In the genomic region with DNA sequence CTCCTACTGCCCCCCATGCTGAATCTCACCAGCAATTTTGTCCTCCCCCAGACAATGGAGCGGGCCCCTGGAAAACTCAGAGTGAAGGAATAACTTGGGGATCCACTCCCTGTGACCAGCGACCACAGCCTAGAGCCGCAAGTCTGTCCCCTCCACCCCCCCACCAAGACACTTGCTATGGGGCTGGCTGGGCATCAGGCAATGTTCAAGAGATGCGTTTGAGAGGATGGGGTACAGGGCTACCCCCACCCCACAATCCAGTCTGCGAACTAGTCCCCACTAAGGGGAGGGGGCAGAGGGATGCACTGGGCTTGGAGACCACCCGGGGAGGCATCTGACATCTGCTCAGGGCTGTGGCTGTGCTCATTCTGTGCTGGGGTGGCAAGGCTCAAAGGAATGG, we compare ENCODE assay signal across 27 cellular contexts. TPM values are rescaled to one million over a fixed set of nuclear protein-coding genes. Genes with fewer than 3 reads are reported as not detected.
DNase-seq lines count a peak whose midpoint lies in the region; ATAC-seq, FAIRE-seq and TF ChIP-seq lines count a peak whose summit lies in the region.
"Had no signal": no experiment of that assay in that cellular context is flagged by ENCODE, and none has a peak within 500 bp of the region (broad histone marks: within the 10 kb centered on the region; RNA-seq: fewer than 3 reads in every experiment).

No MANE protein-coding gene starts in this region.

- H3K4ac ChIP-seq in H9 (ENCODE audit: low read depth, low read length): no peak overlapping the region

- H3K79me2 ChIP-seq in H9 (ENCODE audit: insufficient read depth, low read length): no peaks in the 10 kb centered on the region

- in situ Hi-C loops in GM13977 (cut with MboI; ENCODE audit: low pct_unique_long_range_greater_than_20kb, low sequenced_read_pairs, unreplicated experiment): no loop called here

- no peak overlapping the region for H2BK12ac ChIP-seq in H9 (ENCODE audit: insufficient read length, low read depth, low read length)

- H2BK120ac ChIP-seq in H9 (ENCODE audit: low read depth, low read length, poor library complexity, severe bottlenecking): no peak overlapping the region

- no peak overlapping the region for H4K91ac ChIP-seq in H9 (ENCODE audit: insufficient read length, low read depth, low read length)

- peaks cover 8 to 14% of the 10 kb centered on the region in 2 experiments for H3K4me1 Mint-ChIP-seq in H9
- H3K4me1 Mint-ChIP-seq: activated naive CD8-positive, alpha-beta T cell treated with anti-CD3 and anti-CD28 coated beads for 36 hours had no signal

- H3K4me3 ChIP-seq in bronchial epithelial cell (ENCODE audit: low read depth, low read length): no peak overlapping the region
- H3K4me3 ChIP-seq in lower lobe of right lung: no peak overlapping the region
- H3K4me3 ChIP-seq in thyroid gland (replicated peaks in 1 of 3): no peak overlapping the region
- H3K4me3 ChIP-seq: BLaER1 treated with 17β-estradiol and CSF1 and Interleukin-3, amounts not matched to agents 10 nM and 100 nM; gastrocnemius medialis; sigmoid colon; SJSA1; transverse colon had no signal

- intact Hi-C loops in lower lobe of right lung (cut with DNase I): no loop called here
- intact Hi-C loops in thyroid gland (cut with DNase I): no loop called here

- H3K36me3 Mint-ChIP-seq in H9 (ENCODE audit: insufficient read depth in 1 of 3, low read depth in 3 of 3): peaks cover 0 to 10% (median 5%) of the 10 kb centered on the region in 3 experiments; a peak in 2 of 7 replicates
- H3K36me3 Mint-ChIP-seq: activated naive CD8-positive, alpha-beta T cell treated with anti-CD3 and anti-CD28 coated beads for 36 hours; T-cell had no signal

- no peak overlapping the region for H3K9ac ChIP-seq in H9 (ENCODE audit: extremely low read depth, insufficient read length, low read length)
- H3K9ac ChIP-seq: BLaER1 treated with 17β-estradiol and CSF1 and Interleukin-3, amounts not matched to agents 10 nM and 100 nM had no signal

- no peaks in the 10 kb centered on the region for H3K9me3 Mint-ChIP-seq in H9
- H3K9me3 Mint-ChIP-seq: activated CD4-positive, alpha-beta memory T cell treated with anti-CD3 and anti-CD28 coated beads, Interleukin-2, amount 10 ng/mL, durations not matched to agents 7 days and 5 days; activated naive CD8-positive, alpha-beta T cell treated with anti-CD3 and anti-CD28 coated beads for 36 hours; stimulated activated naive CD8-positive, alpha-beta T cell treated with anti-CD3 and anti-CD28 coated beads, Interleukin-15, Interleukin-2, amounts not matched to agents 100 ng/mL and 50 ng/mL, for 24 hours; T-cell had no signal

- H2AK5ac ChIP-seq in H9 (ENCODE audit: insufficient read length, low read length): no peak overlapping the region

- H3T11ph ChIP-seq in H9 (ENCODE audit: low read length): no peak overlapping the region

- peaks cover 8% of the 10 kb centered on the region for H3K23me2 ChIP-seq in H9 (ENCODE audit: insufficient read length, low read depth, low read length, poor library complexity, severe bottlenecking)

- H3K27ac ChIP-seq in H9 (ENCODE audit: insufficient read length, low read depth, low read length) (no peak overlapping the region), lower lobe of right lung (peak overlapping the region; percentile 11), thyroid gland (peak overlapping the region; percentile 66 to 82 (median 73))
- H3K27ac ChIP-seq: BLaER1 treated with 17β-estradiol and CSF1 and Interleukin-3, amounts not matched to agents 10 nM and 100 nM; SJSA1; transverse colon had no signal

- H3K27me3 Mint-ChIP-seq in H9 (ENCODE audit: low read depth): 0 out of 2 replicates have a peak, but pooled peaks cover 2% of the 10 kb centered on the region

- WGBS in H9 (ENCODE audit: extremely low coverage, insufficient read length, low lambda C conversion rate): no CpG with 5 or more reads among the region's 6 CpGs
- WGBS in thyroid gland, 2 donors: 89 to 92% methylated on average over 6 of the region's 6 CpGs

- no peaks in the 10 kb centered on the region for H3K27me3 ChIP-seq in H9 (ENCODE audit: insufficient read depth, low read length)
- no peaks in the 10 kb centered on the region for H3K27me3 ChIP-seq in bronchial epithelial cell (ENCODE audit: control insufficient read depth, insufficient read depth, low read length)
- peaks cover 22% of the 10 kb centered on the region for H3K27me3 ChIP-seq in lower lobe of right lung (ENCODE audit: low read depth)
- H3K27me3 ChIP-seq in thyroid gland: no peaks in the 10 kb centered on the region

- no peak overlapping the region for H3K4me2 ChIP-seq in H9 (ENCODE audit: insufficient read depth, insufficient read length, low read length)
- H3K4me2 ChIP-seq: BLaER1 treated with 17β-estradiol and CSF1 and Interleukin-3, amounts not matched to agents 10 nM and 100 nM had no signal

- H3K23ac ChIP-seq in H9 (ENCODE audit: insufficient read length, low read depth, low read length): no peak overlapping the region

- FAIRE-seq in bronchial epithelial cell (lab: Jason Lieb, UNC): peak; percentile 64
- FAIRE-seq: astrocyte, HepG2, islet of Langerhans had no signal

- no peak overlapping the region for H2BK5ac ChIP-seq in H9 (ENCODE audit: insufficient read length, low read length)

- no peak overlapping the region for H4K8ac ChIP-seq in H9 (replicated peaks; ENCODE audit: insufficient read length, low read depth, low read length)

- no peaks in the 10 kb centered on the region for H4K20me1 ChIP-seq in H9 (ENCODE audit: control insufficient read depth, insufficient read depth, insufficient read length)

- ATAC-seq in lower lobe of right lung (no peak), HG03460 (IDR thresholded peaks at IDR 0.05; ENCODE audit: unreplicated experiment) (no peak), GM21528 (IDR thresholded peaks at IDR 0.05; ENCODE audit: low FRiP score, unreplicated experiment) (no peak)
- ATAC-seq: activated CD4-positive, CD25-positive, alpha-beta regulatory T cell treated with anti-CD3 and anti-CD28 coated beads, Interleukin-2, amount 50 U/mL, for 24 hours; HepG2; T-cell had no signal

- H2AFZ ChIP-seq in H9 (ENCODE audit: low read length): no peak overlapping the region

- peak overlapping the region; percentile 33 to 66; a peak in 2 of 5 replicates for H3K4me3 Mint-ChIP-seq in H9
- H3K4me3 Mint-ChIP-seq: activated CD4-positive, alpha-beta memory T cell treated with anti-CD3 and anti-CD28 coated beads, Interleukin-2, amount 10 ng/mL, durations not matched to agents 7 days and 5 days; activated naive CD8-positive, alpha-beta T cell treated with anti-CD3 and anti-CD28 coated beads for 36 hours; stimulated activated naive CD8-positive, alpha-beta T cell treated with anti-CD3 and anti-CD28 coated beads, Interleukin-15, Interleukin-2, amounts not matched to agents 100 ng/mL and 50 ng/mL, for 24 hours had no signal

- no peak overlapping the region for H3K14ac ChIP-seq in H9 (ENCODE audit: insufficient read depth, low read length)

- H2BK20ac ChIP-seq in H9 (ENCODE audit: low read depth, low read length, poor library complexity, severe bottlenecking): no peak overlapping the region

- H3K4me1 ChIP-seq in H9 (ENCODE audit: insufficient read depth, low read length) (no peaks in the 10 kb centered on the region; the same call in 1 of the 2 replicates), lower lobe of right lung (peaks cover 25% of the 10 kb centered on the region), thyroid gland (peaks cover 32% of the 10 kb centered on the region in 2 donors)
- H3K4me1 ChIP-seq: BLaER1 treated with 17β-estradiol and CSF1 and Interleukin-3, amounts not matched to agents 10 nM and 100 nM had no signal

- TF ChIP-seq POLR2A in thyroid gland (IDR thresholded peaks at IDR 0.05): no peak

- H3K79me1 ChIP-seq in H9 (ENCODE audit: insufficient read depth, low read depth, low read length, poor library complexity, severe bottlenecking): no peaks in the 10 kb centered on the region

- H3K9me3 ChIP-seq in H9 (ENCODE audit: control insufficient read depth, low read depth, low read length): no peaks in the 10 kb centered on the region
- no peaks in the 10 kb centered on the region for H3K9me3 ChIP-seq in lower lobe of right lung
- H3K9me3 ChIP-seq in thyroid gland: no peaks in the 10 kb centered on the region
- H3K9me3 ChIP-seq: BLaER1 treated with 17β-estradiol and CSF1 and Interleukin-3, amounts not matched to agents 10 nM and 100 nM; gastrocnemius medialis; sigmoid colon; SJSA1; transverse colon had no signal

- no peak overlapping the region; a peak in 2 of 7 replicates for H3K27ac Mint-ChIP-seq in H9
- H3K27ac Mint-ChIP-seq: activated CD4-positive, alpha-beta memory T cell treated with anti-CD3 and anti-CD28 coated beads, Interleukin-2, amount 10 ng/mL, durations not matched to agents 7 days and 5 days; activated naive CD8-positive, alpha-beta T cell treated with anti-CD3 and anti-CD28 coated beads for 36 hours; stimulated activated naive CD8-positive, alpha-beta T cell treated with anti-CD3 and anti-CD28 coated beads, Interleukin-15, Interleukin-2, amounts not matched to agents 100 ng/mL and 50 ng/mL, for 24 hours had no signal

- TF ChIP-seq CTCF in H9 (conservative IDR thresholded peaks at IDR 0.05) (no peak), bronchial epithelial cell (IDR thresholded peaks at IDR 0.05; ENCODE audit: insufficient read depth, low read length, severe bottlenecking) (no peak), lower lobe of right lung (IDR thresholded peaks at IDR 0.05) (no peak), thyroid gland (IDR thresholded peaks at IDR 0.05) (no peak), GM13977 (IDR thresholded peaks at IDR 0.05; ENCODE audit: extremely low read depth, insufficient read depth, missing control alignments) (no peak)

- no peak overlapping the region for H3K56ac ChIP-seq in H9 (ENCODE audit: insufficient read length, low read depth, low read length)

- DNase-seq in H9 (no peak), bronchial epithelial cell (ENCODE audit: low read depth) (no peak), lower lobe of right lung (no peak), thyroid gland (no peak), GM13977 (ENCODE audit: low spot score) (no peak)
- DNase-seq: activated CD4-positive, alpha-beta memory T cell treated with anti-CD3 and anti-CD28 coated beads, Interleukin-2, amount 10 ng/mL, durations not matched to agents 7 days and 5 days; activated naive CD8-positive, alpha-beta T cell treated with anti-CD3 and anti-CD28 coated beads for 36 hours; cerebellar nuclear complex; H7; Kasumi-1; NCI-H1048; NCI-H187 treated with DMSO at 0.1 percent for 48 hours; NCI-H82; stimulated activated CD4-positive, alpha-beta T cell treated with anti-CD3 and anti-CD28 coated beads, Interleukin-15, amount 100 ng/mL, for 24 hours; T-cell had no signal

- H2BK15ac ChIP-seq in H9 (ENCODE audit: low read depth, low read length): no peak overlapping the region

- no peak overlapping the region for H4K5ac ChIP-seq in H9 (ENCODE audit: insufficient read length, low read depth, low read length)

- H3K18ac ChIP-seq in H9 (ENCODE audit: insufficient read length, low read depth, low read length): no peak overlapping the region

- H3K36me3 ChIP-seq in bronchial epithelial cell (ENCODE audit: control insufficient read depth, insufficient read depth, low read length) (peaks cover 11% of the 10 kb centered on the region), lower lobe of right lung (no peaks in the 10 kb centered on the region), thyroid gland (no peaks in the 10 kb centered on the region)
- H3K36me3 ChIP-seq: BLaER1 treated with 17β-estradiol and CSF1 and Interleukin-3, amounts not matched to agents 10 nM and 100 nM; gastrocnemius medialis; sigmoid colon; SJSA1; transverse colon had no signal

RNA-seq across cellular contexts. Expression of gene PPL, which starts 2.4 kb away (rescaled TPM):
- total RNA-seq in H9 (2021) (28.2 and 29.2 TPM in 2 replicates), bronchial epithelial cell (184 and 378 TPM in 2 replicates), lower lobe of right lung (60.5 TPM), thyroid gland (10 to 100 TPM; 55.5 to 84.9 (median 72.0) TPM)
- total RNA-seq: activated naive CD8-positive, alpha-beta T cell treated with anti-CD3 and anti-CD28 coated beads for 36 hours had no signal

RNA-seq across cellular contexts. Expression of gene SEC14L5, which starts 23.5 kb away (rescaled TPM):
- 3.2 and 4.1 TPM in 2 replicates for total RNA-seq in H9 (2021)
- total RNA-seq in bronchial epithelial cell: under 0.01 and 0.13 TPM in 2 replicates
- total RNA-seq in lower lobe of right lung: 0.41 TPM
- under 1 TPM; 0.11 to 0.33 (median 0.21) TPM for total RNA-seq in thyroid gland
- total RNA-seq: SJSA1 had no signal
